ENCODE assay signal across 27 cellular contexts in the genomic region with DNA sequence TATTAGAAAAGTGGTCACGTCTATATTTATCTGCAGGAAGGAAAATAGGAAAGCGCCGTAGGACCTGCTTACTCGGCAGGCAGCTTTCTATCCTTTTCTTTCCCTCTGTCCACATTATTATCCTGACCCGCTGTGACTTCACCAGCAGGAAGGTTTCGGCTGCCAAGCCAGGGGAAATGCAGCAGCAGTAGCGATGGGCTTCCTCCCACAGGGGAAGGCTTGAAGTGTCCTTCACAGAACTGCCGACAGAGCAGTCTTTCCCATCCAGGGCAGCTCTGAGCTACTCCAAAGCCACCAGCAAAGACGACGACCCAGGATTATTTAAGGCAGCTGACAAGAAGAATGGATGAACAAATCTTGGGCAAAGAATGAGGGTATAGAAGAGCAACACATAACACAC. TPM values are rescaled to one million over a fixed set of nuclear protein-coding genes. Genes with fewer than 3 reads are reported as not detected.
DNase-seq lines count a peak whose midpoint lies in the region; ATAC-seq and TF ChIP-seq lines count a peak whose summit lies in the region.
"Had no signal": no experiment of that assay in that cellular context is flagged by ENCODE, and none has a peak within 500 bp of the region (broad histone marks: within the 10 kb centered on the region; RNA-seq: fewer than 3 reads in every experiment).

No MANE protein-coding gene starts in this region.

- H3K4me2 ChIP-seq in Karpas-422 (ENCODE audit: low read depth, low read length, poor library complexity, severe bottlenecking): peak overlapping the region; percentile 72

- no peaks in the 10 kb centered on the region for H3K36me3 ChIP-seq in Karpas-422 (ENCODE audit: insufficient read depth, low read length)
- no peaks in the 10 kb centered on the region for H3K36me3 ChIP-seq in adrenal gland (replicated peaks in 1 of 2)
- H3K36me3 ChIP-seq in left lung: no peaks in the 10 kb centered on the region
- H3K36me3 ChIP-seq in mucosa of descending colon (ENCODE audit: low read depth): no peaks in the 10 kb centered on the region
- H3K36me3 ChIP-seq: brain microvascular endothelial cell, vagina had no signal

- ATAC-seq in left lung: peak; percentile 44
- no peak for ATAC-seq in mucosa of descending colon
- ATAC-seq in effector memory CD8-positive, alpha-beta T cell (replicated peaks): no peak
- ATAC-seq in GM19395 (IDR thresholded peaks at IDR 0.05; ENCODE audit: unreplicated experiment): no peak
- ATAC-seq: activated naive CD8-positive, alpha-beta T cell treated with anti-CD3 and anti-CD28 coated beads, Interleukin-2, amount 50 U/mL, for 24 hours; SK-N-SH treated with all-trans-retinoic acid at 6 μM for 48 hours; stimulated activated naive B cell treated with anti-CD40 and anti-IgM and Interleukin-4, amounts not matched to agents 10 μg/mL and 1 μg/mL and 100 μg/mL, for 72 hours had no signal

- no peak overlapping the region for H3K4me3 Mint-ChIP-seq in effector memory CD8-positive, alpha-beta T cell
- H3K4me3 Mint-ChIP-seq: activated CD4-positive, alpha-beta memory T cell treated with anti-CD3 and anti-CD28 coated beads, Interleukin-2, amount 10 ng/mL, durations not matched to agents 7 days and 5 days; activated naive CD8-positive, alpha-beta T cell treated with anti-CD3 and anti-CD28 coated beads, Interleukin-2, amount 50 U/mL, for 24 hours; CD4-positive, alpha-beta memory T cell; neural crest cell; stimulated activated naive B cell treated with anti-CD40 and anti-IgM and Interleukin-4, amounts not matched to agents 10 μg/mL and 1 μg/mL and 100 μg/mL, for 72 hours; T-helper 2 cell treated with Interferon-gamma antibody and Interleukin-4, amounts not matched to agents 5 μg/mL and 100 μg/mL, for 36 hours had no signal

- peaks cover 69 to 90% of the 10 kb centered on the region in 2 donors for H3K27me3 Mint-ChIP-seq in effector memory CD8-positive, alpha-beta T cell

- H3K9me3 ChIP-seq in Karpas-422 (ENCODE audit: low read length) (no peaks in the 10 kb centered on the region), adrenal gland (replicated peaks in 1 of 3) (no peaks in the 10 kb centered on the region), left lung (no peaks in the 10 kb centered on the region), mucosa of descending colon (no peaks in the 10 kb centered on the region)
- H3K9me3 ChIP-seq: vagina had no signal

- H3K9me2 ChIP-seq in Karpas-422 (replicated peaks; ENCODE audit: insufficient read depth, low read length): no peaks in the 10 kb centered on the region

- H3K27ac ChIP-seq in Karpas-422 (ENCODE audit: low read length) (no peak overlapping the region), adrenal gland (no peak overlapping the region), left lung (no peak overlapping the region)
- H3K27ac ChIP-seq: brain microvascular endothelial cell, coronary artery, HL-60, vagina had no signal

- H3K79me2 ChIP-seq in Karpas-422 (ENCODE audit: low read length): no peaks in the 10 kb centered on the region

- peaks cover 6 to 7% of the 10 kb centered on the region in 2 donors for H3K4me1 Mint-ChIP-seq in effector memory CD8-positive, alpha-beta T cell (ENCODE audit: low read depth in 2 of 2)
- H3K4me1 Mint-ChIP-seq: neural crest cell had no signal

- DNase-seq in Karpas-422 (peak; percentile 50), adrenal gland (peak in 5 of 7 donors; percentile 23 to 48 (median 30)), left lung (no peak), smooth muscle cell of the brain vasculature (ENCODE audit: low read depth, low spot score) (peak; percentile 43), mucosa of descending colon (no peak)
- DNase-seq in effector memory CD8-positive, alpha-beta T cell: no peak
- DNase-seq: activated CD4-positive, alpha-beta memory T cell treated with anti-CD3 and anti-CD28 coated beads, Interleukin-2, amount 10 ng/mL, durations not matched to agents 7 days and 5 days; activated gamma-delta T cell; activated naive CD8-positive, alpha-beta T cell treated with anti-CD3 and anti-CD28 coated beads, Interleukin-2, amount 50 U/mL, for 24 hours; activated T-cell treated with anti-CD3 and anti-CD28 coated beads for 4 hours; brain microvascular endothelial cell; CD4-positive, alpha-beta memory T cell; midbrain; NCI-H2171; small intestine; stimulated activated CD4-positive, alpha-beta T cell treated with anti-CD3 and anti-CD28 coated beads, Interleukin-2, amount 100 ng/mL, for 48 hours; stimulated activated naive B cell treated with anti-CD40 and anti-IgM and Interleukin-4, amounts not matched to agents 10 μg/mL and 1 μg/mL and 100 μg/mL, for 72 hours had no signal

- H3K4me3 ChIP-seq in Karpas-422 (ENCODE audit: low read length) (peak overlapping the region; percentile 16; the same call in 1 of the 2 replicates), adrenal gland (no peak overlapping the region), left lung (no peak overlapping the region), mucosa of descending colon (no peak overlapping the region)
- H3K4me3 ChIP-seq: coronary artery, vagina had no signal

- H2AFZ ChIP-seq in Karpas-422 (ENCODE audit: low read length): peak overlapping the region; percentile 38; the same call in 1 of the 2 replicates

- H3K27me3 ChIP-seq in Karpas-422 (ENCODE audit: low read length): no peaks in the 10 kb centered on the region
- H3K27me3 ChIP-seq in adrenal gland: no peaks in the 10 kb centered on the region
- H3K27me3 ChIP-seq in left lung: peaks cover 0 to 11% of the 10 kb centered on the region in 2 donors
- H3K27me3 ChIP-seq: brain microvascular endothelial cell, vagina had no signal

- no peaks in the 10 kb centered on the region for H3K9me3 Mint-ChIP-seq in effector memory CD8-positive, alpha-beta T cell
- H3K9me3 Mint-ChIP-seq: activated CD4-positive, alpha-beta memory T cell treated with anti-CD3 and anti-CD28 coated beads, Interleukin-2, amount 10 ng/mL, durations not matched to agents 7 days and 5 days; activated naive CD8-positive, alpha-beta T cell treated with anti-CD3 and anti-CD28 coated beads, Interleukin-2, amount 50 U/mL, for 24 hours; stimulated activated naive B cell treated with anti-CD40 and anti-IgM and Interleukin-4, amounts not matched to agents 10 μg/mL and 1 μg/mL and 100 μg/mL, for 72 hours; T-helper 2 cell treated with Interferon-gamma antibody and Interleukin-4, amounts not matched to agents 5 μg/mL and 100 μg/mL, for 36 hours had no signal

- no peaks in the 10 kb centered on the region for H3K36me3 Mint-ChIP-seq in effector memory CD8-positive, alpha-beta T cell (ENCODE audit: insufficient read depth)
- H3K36me3 Mint-ChIP-seq: CD4-positive, alpha-beta memory T cell; stimulated activated naive B cell treated with anti-CD40 and anti-IgM and Interleukin-4, amounts not matched to agents 10 μg/mL and 1 μg/mL and 100 μg/mL, for 72 hours had no signal

- H3K27ac Mint-ChIP-seq in effector memory CD8-positive, alpha-beta T cell: no peak overlapping the region
- H3K27ac Mint-ChIP-seq: activated CD4-positive, alpha-beta memory T cell treated with anti-CD3 and anti-CD28 coated beads, Interleukin-2, amount 10 ng/mL, durations not matched to agents 7 days and 5 days; activated naive CD8-positive, alpha-beta T cell treated with anti-CD3 and anti-CD28 coated beads, Interleukin-2, amount 50 U/mL, for 24 hours; CD4-positive, alpha-beta memory T cell; stimulated activated naive B cell treated with anti-CD40 and anti-IgM and Interleukin-4, amounts not matched to agents 10 μg/mL and 1 μg/mL and 100 μg/mL, for 72 hours; T-helper 2 cell treated with Interferon-gamma antibody and Interleukin-4, amounts not matched to agents 5 μg/mL and 100 μg/mL, for 36 hours had no signal

- intact Hi-C loops in adrenal gland (cut with DNase I) (loop anchor here in 1 of 2 donors (10.0 kb wide), 1 partner anchor 1098 kb away; no protein-coding TSS in a partner anchor), left lung (cut with DNase I) (no loop called here), mucosa of descending colon (cut with DNase I, micrococcal nuclease) (no loop called here)

- TF ChIP-seq POLR2A in adrenal gland (IDR thresholded peaks at IDR 0.05): no peak

- H3K9ac ChIP-seq in Karpas-422 (ENCODE audit: low read length): peak overlapping the region; percentile 29; the same call in 1 of the 2 replicates

- no peaks in the 10 kb centered on the region for H4K20me1 ChIP-seq in Karpas-422 (ENCODE audit: insufficient read depth, low read depth, low read length)

- H3K4me1 ChIP-seq in Karpas-422 (ENCODE audit: low read length): peaks cover 80% of the 10 kb centered on the region
- H3K4me1 ChIP-seq in adrenal gland (replicated peaks in 1 of 2): no peaks in the 10 kb centered on the region
- no peaks in the 10 kb centered on the region for H3K4me1 ChIP-seq in left lung
- no peaks in the 10 kb centered on the region for H3K4me1 ChIP-seq in mucosa of descending colon (ENCODE audit: low read depth)

- WGBS in adrenal gland, 4 donors: 3 to 9% (median 8%) methylated on average over 10 of the region's 10 CpGs

- TF ChIP-seq CTCF in adrenal gland (IDR thresholded peaks at IDR 0.05) (no peak), left lung (IDR thresholded peaks at IDR 0.05) (no peak), mucosa of descending colon (IDR thresholded peaks at IDR 0.05) (no peak)

RNA-seq across cellular contexts. Expression of gene CLN5, which starts 19.5 kb away (rescaled TPM):
- 11.8 and 18.7 TPM in 2 replicates for total RNA-seq in Karpas-422 (2014; rRNA removed; shearing (Covaris generic); ENCODE audit: low replicate concordance)
- total RNA-seq in adrenal gland (10 to 100 TPM; 21.6 to 46.9 (median 37.1) TPM), left lung (10 to 100 TPM; 34.7 to 43.4 TPM), mucosa of descending colon (10 to 100 TPM; 25.5 to 33.5 (median 26.3) TPM)
- polyA plus RNA-seq in adrenal gland: 10 to 100 TPM; 16.7 to 42.7 (median 21.3) TPM

RNA-seq across cellular contexts. Expression of gene ACOD1, which starts 24.1 kb away (rescaled TPM):
- not detected in 2 replicates for total RNA-seq in Karpas-422 (2014; rRNA removed; shearing (Covaris generic); ENCODE audit: low replicate concordance)
- total RNA-seq in adrenal gland (not detected), left lung (1 to 10 TPM in 1 of 2 donors, not detected in 1; 1.6 TPM), mucosa of descending colon (not detected)
- polyA plus RNA-seq in adrenal gland: not detected
- total RNA-seq: activated CD4-positive, alpha-beta memory T cell treated with anti-CD3 and anti-CD28 coated beads, Interleukin-2, amount 10 ng/mL, durations not matched to agents 7 days and 5 days; CD4-positive, alpha-beta memory T cell; fibroblast of lung; H1; neural crest cell; pulmonary artery endothelial cell; vagina had no signal
- polyA plus RNA-seq: CD4-positive, alpha-beta memory T cell; fibroblast of lung; H1; small intestine had no signal

RNA-seq across cellular contexts. Expression of gene FBXL3, which starts 54.5 kb away (rescaled TPM):
- total RNA-seq in Karpas-422 (2014; rRNA removed; shearing (Covaris generic); ENCODE audit: low replicate concordance): 49.0 and 56.8 TPM in 2 replicates
- total RNA-seq in adrenal gland: 10 to 100 TPM; 30.5 to 87.4 (median 50.0) TPM
- 10 to 100 TPM; 12.1 to 45.4 (median 14.4) TPM for polyA plus RNA-seq in adrenal gland
- total RNA-seq in left lung: 10 to 100 TPM; 38.8 to 46.1 TPM
- 10 to 100 TPM; 40.5 to 57.1 (median 56.0) TPM for total RNA-seq in mucosa of descending colon

Comparison
In these comparisons a context has a peak if more than half of its experiments do, and no peak if none do; other contexts are left out.
1. DNase-seq: peak in Karpas-422 (single experiment), adrenal gland (5 of 7) and smooth muscle cell of the brain vasculature (single experiment); none in left lung (0 of 2), mucosa of descending colon (0 of 3) and effector memory CD8-positive, alpha-beta T cell (0 of 3).